Comparison of ENCODE assay signal across 20 cellular contexts in the genomic region with DNA sequence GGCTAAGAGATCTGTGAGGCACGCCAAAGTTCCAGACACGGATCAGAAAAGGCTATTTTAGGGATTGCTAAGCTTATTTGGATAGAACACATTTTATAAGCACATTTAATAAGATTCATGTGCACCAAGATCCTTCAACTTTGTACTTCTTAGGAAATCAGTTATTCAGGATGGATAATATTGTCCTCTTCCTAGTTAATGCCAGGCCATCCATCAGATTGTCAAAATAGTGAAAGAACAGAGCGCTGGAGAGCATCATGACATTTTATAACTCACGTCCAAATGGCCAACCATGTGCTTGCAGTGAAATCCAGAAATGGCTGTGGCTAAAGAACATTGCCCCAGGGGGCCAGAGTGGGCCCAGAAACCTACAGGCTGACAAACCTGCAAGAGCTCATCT.
DNase-seq lines count a peak whose midpoint lies in the region; ATAC-seq, FAIRE-seq and TF ChIP-seq lines count a peak whose summit lies in the region.
"Had no signal": no experiment of that assay in that cellular context is flagged by ENCODE, and none has a peak within 500 bp of the region (broad histone marks: within the 10 kb centered on the region; RNA-seq: fewer than 3 reads in every experiment).

No MANE protein-coding gene starts in this region.

- no peak for TF ChIP-seq CTCF in nephron (IDR thresholded peaks at IDR 0.05; ENCODE audit: unreplicated experiment in 3 of 3)
- TF ChIP-seq CTCF in uterus (IDR thresholded peaks at IDR 0.05): no peak
- TF ChIP-seq CTCF in stomach (IDR thresholded peaks at IDR 0.05): no peak
- no peak for TF ChIP-seq CTCF in RWPE1 (conservative IDR thresholded peaks at IDR 0.05; ENCODE audit: low read depth)

- no peak for TF ChIP-seq EP300 in stomach (IDR thresholded peaks at IDR 0.05)

- WGBS in stomach, 5 donors: 63 to 85% (median 72%) methylated on average over 4 of the region's 4 CpGs

- peaks cover 59% of the 10 kb centered on the region for H3K4me1 Mint-ChIP-seq in nephron

- H3K36me3 ChIP-seq in uterus (no peaks in the 10 kb centered on the region), stomach (no peaks in the 10 kb centered on the region)
- H3K36me3 ChIP-seq: BLaER1 treated with 17β-estradiol and CSF1 and Interleukin-3, amounts not matched to agents 10 nM and 100 nM had no signal

- no peaks in the 10 kb centered on the region for H3K27me3 Mint-ChIP-seq in nephron (ENCODE audit: low read depth)

- H3K4me1 ChIP-seq in uterus (peaks cover 0 to 3% of the 10 kb centered on the region in 2 donors), stomach (peaks cover 0 to 45% (median 19%) of the 10 kb centered on the region in 4 donors)

- TF ChIP-seq POLR2A in uterus (IDR thresholded peaks at IDR 0.05): no peak
- TF ChIP-seq POLR2A in stomach (IDR thresholded peaks at IDR 0.05): no peak

- H3K9me3 ChIP-seq in uterus (no peaks in the 10 kb centered on the region), stomach (no peaks in the 10 kb centered on the region)
- H3K9me3 ChIP-seq: BLaER1 treated with 17β-estradiol and CSF1 and Interleukin-3, amounts not matched to agents 10 nM and 100 nM had no signal

- DNase-seq in fibroblast of gingiva (ENCODE audit: low read depth) (peak; percentile 21), uterus (peak in 1 of 2 donors; percentile 43), stomach (no peak), RWPE1 (ENCODE audit: low spot score) (no peak), putamen (ENCODE audit: low spot score) (no peak)
- DNase-seq: Calu3; CD8-positive, alpha-beta T cell; DND-41; EL; HCEC 1CT had no signal

- ATAC-seq in HG02852 (IDR thresholded peaks at IDR 0.05; ENCODE audit: unreplicated experiment): no peak
- ATAC-seq: CD8-positive, alpha-beta T cell; GM12878; GM23338 had no signal

- H3K27ac ChIP-seq in uterus (peak overlapping the region; percentile 62 to 82), stomach (no peak overlapping the region), RWPE1 (no peak overlapping the region)
- H3K27ac ChIP-seq: BLaER1 treated with 17β-estradiol and CSF1 and Interleukin-3, amounts not matched to agents 10 nM and 100 nM; HL-60 had no signal

- POLR2A ChIA-PET in RWPE1 (lab: Yijun Ruan, JAX; ENCODE audit: low non-redundant PET): no interaction called here

- peaks cover 9% of the 10 kb centered on the region for H3K36me3 Mint-ChIP-seq in nephron (ENCODE audit: low read depth)
- H3K36me3 Mint-ChIP-seq: CD8-positive, alpha-beta T cell had no signal

- peak; percentile 43 for FAIRE-seq in colon (lab: Jason Lieb, UNC)
- FAIRE-seq: GM12878, GM19239, H54 had no signal

- no peak overlapping the region for H3K4me3 Mint-ChIP-seq in nephron
- H3K4me3 Mint-ChIP-seq: B cell; CD8-positive, alpha-beta T cell; GM23338 had no signal

- H3K27me3 ChIP-seq in uterus: no peaks in the 10 kb centered on the region
- peaks cover 0 to 9% (median 0%) of the 10 kb centered on the region in 3 donors for H3K27me3 ChIP-seq in stomach

- H3K4me3 ChIP-seq in uterus (no peak overlapping the region), stomach (no peak overlapping the region)
- H3K4me3 ChIP-seq: BLaER1 treated with 17β-estradiol and CSF1 and Interleukin-3, amounts not matched to agents 10 nM and 100 nM; GM12878; GM23338 had no signal

- H3K27ac Mint-ChIP-seq in nephron: peak overlapping the region; percentile 10 to 98 (median 89)
- H3K27ac Mint-ChIP-seq: B cell; CD8-positive, alpha-beta T cell; GM23338 had no signal

- CTCF ChIA-PET in RWPE1 (lab: Yijun Ruan, JAX): no interaction called here

- no peaks in the 10 kb centered on the region for H3K9me3 Mint-ChIP-seq in nephron
- H3K9me3 Mint-ChIP-seq: CD8-positive, alpha-beta T cell; GM23338 had no signal

- intact Hi-C loops in uterus (cut with DNase I; ENCODE audit: low total_unique reads): no loop called here
- intact Hi-C loops in stomach (cut with DNase I; ENCODE audit: low total_unique reads): no loop called here

Comparison
In these comparisons a context has a peak if more than half of its experiments do, and no peak if none do; other contexts are left out.
1. H3K27ac ChIP-seq: peak in uterus (2 of 2); none in stomach (0 of 5) and RWPE1 (single experiment).